In genomic region chr6:37578104-37578503, GRCh38 we compare ENCODE assay signal across 21 cellular contexts.
"Had no signal": no experiment of that assay in that cellular context is flagged by ENCODE, and none has a peak within 500 bp of the region (broad histone marks: within the 10 kb centered on the region; RNA-seq: fewer than 3 reads in every experiment).

No MANE protein-coding gene starts in this region.

- ATAC-seq: left lobe of liver; natural killer cell; stimulated activated naive CD8-positive, alpha-beta T cell treated with anti-CD3 and anti-CD28 coated beads, Interleukin-15, amount 100 ng/mL, for 72 hours had no signal

- H3K9me3 ChIP-seq: neutrophil, right lobe of liver, suprapubic skin, transverse colon had no signal

- H3K9me3 Mint-ChIP-seq: memory B cell; natural killer cell; stimulated activated naive CD8-positive, alpha-beta T cell treated with anti-CD3 and anti-CD28 coated beads, Interleukin-15, amount 100 ng/mL, for 72 hours had no signal

- H3K36me3 ChIP-seq: neutrophil, right lobe of liver, suprapubic skin, transverse colon had no signal

- H3K27ac Mint-ChIP-seq: memory B cell, natural killer cell, progenitor cell of endocrine pancreas had no signal

- H3K4me3 ChIP-seq: dorsolateral prefrontal cortex, hepatocyte, lung, right lobe of liver, suprapubic skin, transverse colon had no signal

- H3K27me3 ChIP-seq: hepatocyte, right lobe of liver, suprapubic skin, transverse colon had no signal

- H3K4me3 Mint-ChIP-seq: memory B cell; natural killer cell; stimulated activated naive CD8-positive, alpha-beta T cell treated with anti-CD3 and anti-CD28 coated beads, Interleukin-15, amount 100 ng/mL, for 72 hours had no signal

- H3K4me1 ChIP-seq: parathyroid adenoma, right lobe of liver, suprapubic skin, transverse colon had no signal

- H3K4me1 Mint-ChIP-seq: natural killer cell; stimulated activated naive CD8-positive, alpha-beta T cell treated with anti-CD3 and anti-CD28 coated beads, Interleukin-15, amount 100 ng/mL, for 72 hours had no signal

- H3K36me3 Mint-ChIP-seq: memory B cell, natural killer cell had no signal

- H3K27ac ChIP-seq: dorsolateral prefrontal cortex, hepatocyte, neutrophil, parathyroid adenoma, right lobe of liver, suprapubic skin, transverse colon had no signal

- H3K4me2 ChIP-seq: hepatocyte had no signal

- DNase-seq: dorsolateral prefrontal cortex; effector CD4-positive, alpha-beta T cell; head of caudate nucleus; kidney; natural killer cell; right lobe of liver; small intestine; stimulated activated CD4-positive, alpha-beta T cell treated with anti-CD3 and anti-CD28 coated beads, Interleukin-15, amount 100 ng/mL, for 24 hours; stimulated activated CD4-positive, alpha-beta T cell treated with anti-CD3 and anti-CD28 coated beads, Interleukin-2, amount 100 ng/mL, for 48 hours; stimulated activated CD8-positive, alpha-beta memory T cell treated with anti-CD3 and anti-CD28 coated beads, Interleukin-4, amount 100 ng/mL, for 48 hours; stimulated activated naive CD4-positive, alpha-beta T cell; stimulated activated naive CD8-positive, alpha-beta T cell treated with anti-CD3 and anti-CD28 coated beads, Interleukin-15, amount 100 ng/mL, for 72 hours; transverse colon had no signal

- H3K9ac ChIP-seq: parathyroid adenoma had no signal

- H2AFZ ChIP-seq: hepatocyte, parathyroid adenoma had no signal
